8 cellular contexts compared by ENCODE assay signal in the genomic region with DNA sequence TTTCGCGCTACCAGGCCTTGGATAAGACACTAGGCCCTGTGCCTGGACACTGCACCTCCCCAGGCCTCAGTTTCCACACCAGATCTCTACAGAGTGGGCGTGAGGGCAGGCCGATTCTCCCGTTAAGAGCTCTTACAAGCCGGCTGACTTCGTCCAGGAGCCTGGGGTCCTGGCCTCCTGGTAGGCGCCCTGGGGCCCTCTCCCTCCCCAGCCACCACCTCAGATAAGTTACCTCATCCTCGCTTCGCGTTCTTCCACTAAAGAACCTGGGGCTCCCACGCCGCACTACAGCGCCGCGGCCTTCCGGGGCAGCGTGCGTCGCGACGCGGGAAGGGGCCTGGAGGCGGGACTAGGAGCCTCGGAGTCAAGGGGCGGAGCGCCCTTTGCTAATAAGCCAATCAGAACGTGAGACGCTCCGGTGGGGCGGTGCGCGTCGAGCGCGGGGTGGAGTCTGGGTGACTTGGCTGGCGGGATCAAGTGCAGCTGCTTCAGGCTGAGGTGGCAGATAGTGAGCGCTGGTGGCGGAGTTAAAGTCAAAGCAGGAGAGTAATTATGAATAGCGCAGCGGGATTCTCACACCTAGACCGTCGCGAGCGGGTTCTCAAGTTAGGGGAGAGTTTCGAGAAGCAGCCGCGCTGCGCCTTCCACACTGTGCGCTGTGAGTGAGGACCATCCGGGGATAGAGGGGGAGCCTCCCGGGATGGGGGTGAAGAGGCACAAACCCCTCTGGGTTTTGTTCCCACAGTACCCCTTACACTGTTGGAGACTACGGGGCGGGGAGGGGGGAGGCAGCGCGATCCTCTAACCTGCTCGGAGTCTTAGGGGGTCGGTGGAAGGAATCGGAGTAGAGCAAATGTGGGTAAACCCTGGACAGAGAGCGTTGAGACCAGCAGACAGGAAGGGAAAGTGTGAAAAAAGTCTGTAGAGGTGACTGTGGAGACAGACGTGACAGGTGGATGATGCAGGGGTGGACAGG. TPM values are rescaled to one million over a fixed set of nuclear protein-coding genes. Genes with fewer than 3 reads are reported as not detected.
DNase-seq lines count a peak whose midpoint lies in the region; ATAC-seq, FAIRE-seq and TF ChIP-seq lines count a peak whose summit lies in the region.

A gene (plus strand): TSS at position 476 of the 976 bp plus-strand sequence. CDS start 77 bp downstream, at position 553.
A gene with protein sequence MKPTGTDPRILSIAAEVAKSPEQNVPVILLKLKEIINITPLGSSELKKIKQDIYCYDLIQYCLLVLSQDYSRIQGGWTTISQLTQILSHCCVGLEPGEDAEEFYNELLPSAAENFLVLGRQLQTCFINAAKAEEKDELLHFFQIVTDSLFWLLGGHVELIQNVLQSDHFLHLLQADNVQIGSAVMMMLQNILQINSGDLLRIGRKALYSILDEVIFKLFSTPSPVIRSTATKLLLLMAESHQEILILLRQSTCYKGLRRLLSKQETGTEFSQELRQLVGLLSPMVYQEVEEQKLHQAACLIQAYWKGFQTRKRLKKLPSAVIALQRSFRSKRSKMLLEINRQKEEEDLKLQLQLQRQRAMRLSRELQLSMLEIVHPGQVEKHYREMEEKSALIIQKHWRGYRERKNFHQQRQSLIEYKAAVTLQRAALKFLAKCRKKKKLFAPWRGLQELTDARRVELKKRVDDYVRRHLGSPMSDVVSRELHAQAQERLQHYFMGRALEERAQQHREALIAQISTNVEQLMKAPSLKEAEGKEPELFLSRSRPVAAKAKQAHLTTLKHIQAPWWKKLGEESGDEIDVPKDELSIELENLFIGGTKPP (minus strand): TSS at position 327 of the 976 bp plus-strand sequence. CDS start 6,100 bp downstream, outside the sequence.

- H3K36me3 ChIP-seq in keratinocyte (ENCODE audit: control insufficient read depth in 2 of 2, extremely low read depth in 1 of 2, insufficient read depth in 2 of 2, low read length in 2 of 2): peaks cover 0 to 7% of the 10 kb centered on the region in 2 experiments

- H3K27ac ChIP-seq in keratinocyte (ENCODE audit: control insufficient read depth, insufficient read depth, low read length): peak within 1 kb of the TSS; percentile 81

- peak within 1 kb of the TSS; percentile 92 for H3K4me2 ChIP-seq in keratinocyte (ENCODE audit: control insufficient read depth, extremely low read depth, insufficient read depth, low read depth, low read length)

- H3K27me3 ChIP-seq in keratinocyte (ENCODE audit: control insufficient read depth, extremely low read depth, insufficient read depth, low read length): no peaks in the 10 kb centered on the region

- peaks cover 8% of the 10 kb centered on the region for H3K4me1 ChIP-seq in keratinocyte (ENCODE audit: control insufficient read depth, extremely low read depth, insufficient read depth, low read length)

- no peaks in the 10 kb centered on the region for H3K9me3 ChIP-seq in keratinocyte (ENCODE audit: control insufficient read depth, low read depth, low read length)

- no peaks in the 10 kb centered on the region for H3K9me1 ChIP-seq in keratinocyte (ENCODE audit: control insufficient read depth, extremely low read depth, insufficient read depth, low read length)

- FAIRE-seq in keratinocyte (lab: Jason Lieb, UNC): peak; percentile 68

- H2AFZ ChIP-seq in keratinocyte (ENCODE audit: control insufficient read depth, low read length): peak within 1 kb of the TSS; percentile 91

- TF ChIP-seq CTCF in AG10803 (conservative IDR thresholded peaks at IDR 0.05; ENCODE audit: low read length) (no peak), keratinocyte (optimal IDR thresholded peaks at IDR 0.05 in 1 of 3, IDR thresholded peaks at IDR 0.05 in 1 of 3, conservative IDR thresholded peaks at IDR 0.05 in 1 of 3; ENCODE audit: extremely low read depth in 1 of 3, insufficient read depth in 2 of 3, low read length in 3 of 3) (peak in 1 of 3 experiments; percentile 6)

- H3K79me2 ChIP-seq in keratinocyte (ENCODE audit: control insufficient read depth, insufficient read depth, low read length): peaks cover 19% of the 10 kb centered on the region

- dilution Hi-C loops in keratinocyte (cut with MboI; ENCODE audit: extremely low pct_ligation_motif_present, low sequenced_read_pairs): no loop called here

- DNase-seq in AG10803 (ENCODE audit: low read depth) (peak; percentile 92), NCI-H446 treated with DMSO at 0.1 percent for 48 hours (lab: John Stamatoyannopoulos, UW) (peak; percentile 86), cerebellar nuclear complex (lab: John Stamatoyannopoulos, UW) (peak; percentile 86 to 94), keratinocyte (ENCODE audit: low read depth, low spot score) (peak; percentile 70)
- peak; percentile 89 to 90 for DNase-seq in stimulated activated CD4-positive, alpha-beta T cell treated with anti-CD3 and anti-CD28 coated beads, Interleukin-15, amount 100 ng/mL, for 1 hour (ENCODE audit: low read depth in 1 of 2, low spot score in 1 of 2)

- no peaks in the 10 kb centered on the region for H4K20me1 ChIP-seq in keratinocyte (ENCODE audit: control insufficient read depth, extremely low read depth, insufficient read depth, low read length)

- H3K4me3 ChIP-seq in AG10803 (ENCODE audit: low read length) (peak within 1 kb of the TSS; percentile 80), keratinocyte (ENCODE audit: control insufficient read depth in 2 of 3, extremely low read depth in 1 of 3, insufficient read depth in 2 of 3, low read depth in 1 of 3, low read length in 3 of 3) (peak within 1 kb of the TSS; percentile 77 to 91 (median 82))

- peak; percentile 97 for ATAC-seq in GM19035 (IDR thresholded peaks at IDR 0.05; ENCODE audit: unreplicated experiment)
- ATAC-seq in HG03354 (IDR thresholded peaks at IDR 0.05; ENCODE audit: poor library complexity, severe bottlenecking, unreplicated experiment): peak; percentile 98
- peak; percentile 99 for ATAC-seq in activated CD4-positive, CD25-positive, alpha-beta regulatory T cell treated with anti-CD3 and anti-CD28 coated beads, Interleukin-2, amount 50 U/mL, for 24 hours

- H3K9ac ChIP-seq in keratinocyte (ENCODE audit: control insufficient read depth, extremely low read depth, insufficient read depth, low read length): peak within 1 kb of the TSS; percentile 92

RNA-seq across cellular contexts. Expression of the first gene that starts in this region (rescaled TPM):
- polyA plus RNA-seq in keratinocyte: 3.1 to 4.4 TPM (median 3.3 TPM) in 3 replicates
- polyA plus RNA-seq in keratinocyte (2011; ENCODE audit: low read depth): 2.1 TPM
- polyA plus RNA-seq in keratinocyte (2011; cell fraction: cytosol; rRNA removed): 2.8 and 3.6 TPM in 2 replicates
- 1.5 and 3.1 TPM in 2 replicates for polyA plus RNA-seq in keratinocyte (2011; cell fraction: nucleus; rRNA removed)
- polyA plus RNA-seq in keratinocyte (2012; ENCODE audit: low replicate concordance): 2.5 and 4.2 TPM in 2 replicates
- 1.3 to 2.5 TPM in 2 of 3 replicates, not detected in the other for polyA minus RNA-seq in keratinocyte
- polyA minus RNA-seq in keratinocyte (2011; cell fraction: cytosol; rRNA and poly(A)+ RNA removed): not detected
- 1.3 and 2.2 TPM in 2 replicates for polyA minus RNA-seq in keratinocyte (2011; cell fraction: nucleus; rRNA and poly(A)+ RNA removed)

RNA-seq across cellular contexts. Expression of the second gene that starts in this region (rescaled TPM):
- 6.7 to 14.7 TPM (median 8.7 TPM) in 3 replicates for polyA plus RNA-seq in keratinocyte
- polyA plus RNA-seq in keratinocyte (2011; ENCODE audit: low read depth): 24.7 TPM
- polyA plus RNA-seq in keratinocyte (2011; cell fraction: cytosol; rRNA removed): 3.6 and 6.7 TPM in 2 replicates
- polyA plus RNA-seq in keratinocyte (2011; cell fraction: nucleus; rRNA removed): 18.0 and 20.3 TPM in 2 replicates
- polyA plus RNA-seq in keratinocyte (2012; ENCODE audit: low replicate concordance): 6.1 and 14.3 TPM in 2 replicates
- polyA minus RNA-seq in keratinocyte: 0.39 to 21.8 TPM (median 6.0 TPM) in 3 replicates
- polyA minus RNA-seq in keratinocyte (2011; cell fraction: cytosol; rRNA and poly(A)+ RNA removed): 2.7 TPM
- 8.8 and 12.7 TPM in 2 replicates for polyA minus RNA-seq in keratinocyte (2011; cell fraction: nucleus; rRNA and poly(A)+ RNA removed)

Comparison
In these comparisons a context has a peak if more than half of its experiments do, and no peak if none do; other contexts are left out.
1. Peak in every context shown above with its lines: DNase-seq, ATAC-seq, H3K4me3 ChIP-seq and H3K27ac ChIP-seq.